Comparison of ENCODE assay signal across 8 cellular contexts in genomic region chr4:156971168-156971601, GRCh38. TPM values are rescaled to one million over a fixed set of nuclear protein-coding genes. Genes with fewer than 3 reads are reported as not detected.
DNase-seq lines count a peak whose midpoint lies in the region; ATAC-seq and TF ChIP-seq lines count a peak whose summit lies in the region.

No MANE protein-coding gene starts in this region.

- TF ChIP-seq POLR2A in vagina (IDR thresholded peaks at IDR 0.05): no peak

- H3K27me3 ChIP-seq in BJ (ENCODE audit: control insufficient read depth, insufficient read depth, low read length): no peaks in the 10 kb centered on the region
- H3K27me3 ChIP-seq in HL-60 (ENCODE audit: insufficient read depth, poor library complexity, severe bottlenecking): peaks cover 2% of the 10 kb centered on the region
- H3K27me3 ChIP-seq in mononuclear cell (ENCODE audit: insufficient read depth, low read length): peaks cover 22% of the 10 kb centered on the region
- no peaks in the 10 kb centered on the region for H3K27me3 ChIP-seq in vagina

- CTCF ChIA-PET in BJ (lab: Yijun Ruan, JAX): interaction anchor here (1.0 to 5.1 kb wide), 7 partner anchors 26 to 495 kb away, joined by 3 to 47 read pairs (median 9); no protein-coding TSS in a partner anchor

- ATAC-seq in GM18520 (IDR thresholded peaks at IDR 0.05; ENCODE audit: unreplicated experiment): no peak
- ATAC-seq in HG02571 (IDR thresholded peaks at IDR 0.05; ENCODE audit: unreplicated experiment): no peak

- H3K9me3 ChIP-seq in mononuclear cell (ENCODE audit: low read depth, low read length): no peaks in the 10 kb centered on the region
- no peaks in the 10 kb centered on the region for H3K9me3 ChIP-seq in vagina

- intact Hi-C loops in vagina (cut with DNase I): no loop called here

- POLR2A ChIA-PET in BJ (lab: Charles Lee): no interaction called here

- H3K4me1 ChIP-seq in mononuclear cell (ENCODE audit: insufficient read depth, low read length) (peaks cover 39% of the 10 kb centered on the region), vagina (peaks cover 23% of the 10 kb centered on the region)

- no peak overlapping the region for H3K27ac ChIP-seq in HL-60 (replicated peaks)
- H3K27ac ChIP-seq in cingulate gyrus (ENCODE audit: low read depth, low read length): peak overlapping the region; percentile 78
- H3K27ac ChIP-seq in vagina: peak overlapping the region; percentile 87

- H3K4me3 ChIP-seq in BJ (ENCODE audit: low read depth, low read length): peak overlapping the region; percentile 75
- H3K4me3 ChIP-seq in HL-60 (replicated peaks; ENCODE audit: insufficient read depth, low read length): peak overlapping the region; percentile 52
- H3K4me3 ChIP-seq in mononuclear cell (ENCODE audit: low read length): peak overlapping the region; percentile 42
- peak overlapping the region; percentile 68 to 94 for H3K4me3 ChIP-seq in vagina

- DNase-seq in BJ (ENCODE audit: low read depth) (no peak), HL-60 (ENCODE audit: low read depth in 1 of 2, low spot score in 1 of 2) (no peak), vagina (ENCODE audit: extremely low spot score in 2 of 2) (no peak), NCI-H2081 (lab: John Stamatoyannopoulos, UW) (no peak)

- H3K36me3 ChIP-seq in BJ (ENCODE audit: control insufficient read depth, insufficient read depth, low read length) (no peaks in the 10 kb centered on the region), vagina (no peaks in the 10 kb centered on the region)

- TF ChIP-seq CTCF in BJ (IDR thresholded peaks at IDR 0.05; ENCODE audit: insufficient read depth, low read depth, low read length) (no peak), HL-60 (IDR thresholded peaks at IDR 0.05; ENCODE audit: insufficient read depth, low read length) (no peak), vagina (IDR thresholded peaks at IDR 0.05) (no peak)

RNA-seq across cellular contexts. Expression of gene PDGFC, which starts 0.4 kb away (rescaled TPM):
- 22.4 and 35.5 TPM in 2 replicates for polyA plus RNA-seq in BJ (2011; rRNA removed)
- 34.0 and 40.9 TPM in 2 replicates for polyA minus RNA-seq in BJ (2011; rRNA and poly(A)+ RNA removed)
- total RNA-seq in mononuclear cell (6.9 TPM), vagina (19.4 TPM)
